In the genomic region with DNA sequence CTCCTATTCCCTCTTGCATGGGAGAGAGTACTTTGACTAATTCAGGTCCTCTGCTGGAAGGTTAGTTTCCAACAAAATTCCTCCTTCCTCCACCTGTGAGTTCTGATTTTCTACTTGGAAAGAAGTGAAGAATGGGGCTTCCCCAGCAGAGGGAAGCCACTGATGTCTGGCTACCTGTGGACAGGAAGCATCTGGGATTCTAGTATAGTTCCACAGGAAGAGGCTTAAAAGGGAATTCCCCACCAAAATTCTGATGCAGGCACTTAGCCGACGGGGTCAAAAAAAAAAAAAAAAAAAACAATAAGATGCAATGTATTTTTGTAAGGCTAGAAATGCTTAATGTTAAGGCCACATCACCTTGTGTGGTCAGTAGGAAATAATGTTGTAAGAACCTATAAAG, we compare ENCODE assay signal across 1 cellular context.
TF ChIP-seq lines count a peak whose summit lies in the region.

No MANE protein-coding gene starts in this region.

TF ChIP-seq in K562, 482 proteins besides CTCF, POLR2A, EP300 and RAD21:
- no peak for TF ChIP-seq ZNF316 (IDR thresholded peaks at IDR 0.05)
- TF ChIP-seq, protein P1, sequence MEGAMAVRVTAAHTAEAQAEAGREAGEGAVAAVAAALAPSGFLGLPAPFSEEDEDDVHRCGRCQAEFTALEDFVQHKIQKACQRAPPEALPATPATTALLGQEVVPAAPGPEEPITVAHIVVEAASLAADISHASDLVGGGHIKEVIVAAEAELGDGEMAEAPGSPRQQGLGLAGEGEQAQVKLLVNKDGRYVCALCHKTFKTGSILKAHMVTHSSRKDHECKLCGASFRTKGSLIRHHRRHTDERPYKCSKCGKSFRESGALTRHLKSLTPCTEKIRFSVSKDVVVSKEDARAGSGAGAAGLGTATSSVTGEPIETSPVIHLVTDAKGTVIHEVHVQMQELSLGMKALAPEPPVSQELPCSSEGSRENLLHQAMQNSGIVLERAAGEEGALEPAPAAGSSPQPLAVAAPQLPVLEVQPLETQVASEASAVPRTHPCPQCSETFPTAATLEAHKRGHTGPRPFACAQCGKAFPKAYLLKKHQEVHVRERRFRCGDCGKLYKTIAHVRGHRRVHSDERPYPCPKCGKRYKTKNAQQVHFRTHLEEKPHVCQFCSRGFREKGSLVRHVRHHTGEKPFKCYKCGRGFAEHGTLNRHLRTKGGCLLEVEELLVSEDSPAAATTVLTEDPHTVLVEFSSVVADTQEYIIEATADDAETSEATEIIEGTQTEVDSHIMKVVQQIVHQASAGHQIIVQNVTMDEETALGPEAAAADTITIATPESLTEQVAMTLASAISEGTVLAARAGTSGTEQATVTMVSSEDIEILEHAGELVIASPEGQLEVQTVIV (CRISPR knock-in tag; IDR thresholded peaks at IDR 0.05; ENCODE audit: borderline replicate concordance): no peak
- TF ChIP-seq ZFPM2 (CRISPR knock-in tag; IDR thresholded peaks at IDR 0.05): no peak
- TF ChIP-seq, protein P2, sequence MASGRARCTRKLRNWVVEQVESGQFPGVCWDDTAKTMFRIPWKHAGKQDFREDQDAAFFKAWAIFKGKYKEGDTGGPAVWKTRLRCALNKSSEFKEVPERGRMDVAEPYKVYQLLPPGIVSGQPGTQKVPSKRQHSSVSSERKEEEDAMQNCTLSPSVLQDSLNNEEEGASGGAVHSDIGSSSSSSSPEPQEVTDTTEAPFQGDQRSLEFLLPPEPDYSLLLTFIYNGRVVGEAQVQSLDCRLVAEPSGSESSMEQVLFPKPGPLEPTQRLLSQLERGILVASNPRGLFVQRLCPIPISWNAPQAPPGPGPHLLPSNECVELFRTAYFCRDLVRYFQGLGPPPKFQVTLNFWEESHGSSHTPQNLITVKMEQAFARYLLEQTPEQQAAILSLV (tag; IDR thresholded peaks at IDR 0.05): no peak
- TF ChIP-seq PHB2 (IDR thresholded peaks at IDR 0.05; ENCODE audit: low read depth): no peak
- TF ChIP-seq KAT2B (IDR thresholded peaks at IDR 0.05; ENCODE audit: low read depth, low read length): no peak
- TF ChIP-seq, protein P3, sequence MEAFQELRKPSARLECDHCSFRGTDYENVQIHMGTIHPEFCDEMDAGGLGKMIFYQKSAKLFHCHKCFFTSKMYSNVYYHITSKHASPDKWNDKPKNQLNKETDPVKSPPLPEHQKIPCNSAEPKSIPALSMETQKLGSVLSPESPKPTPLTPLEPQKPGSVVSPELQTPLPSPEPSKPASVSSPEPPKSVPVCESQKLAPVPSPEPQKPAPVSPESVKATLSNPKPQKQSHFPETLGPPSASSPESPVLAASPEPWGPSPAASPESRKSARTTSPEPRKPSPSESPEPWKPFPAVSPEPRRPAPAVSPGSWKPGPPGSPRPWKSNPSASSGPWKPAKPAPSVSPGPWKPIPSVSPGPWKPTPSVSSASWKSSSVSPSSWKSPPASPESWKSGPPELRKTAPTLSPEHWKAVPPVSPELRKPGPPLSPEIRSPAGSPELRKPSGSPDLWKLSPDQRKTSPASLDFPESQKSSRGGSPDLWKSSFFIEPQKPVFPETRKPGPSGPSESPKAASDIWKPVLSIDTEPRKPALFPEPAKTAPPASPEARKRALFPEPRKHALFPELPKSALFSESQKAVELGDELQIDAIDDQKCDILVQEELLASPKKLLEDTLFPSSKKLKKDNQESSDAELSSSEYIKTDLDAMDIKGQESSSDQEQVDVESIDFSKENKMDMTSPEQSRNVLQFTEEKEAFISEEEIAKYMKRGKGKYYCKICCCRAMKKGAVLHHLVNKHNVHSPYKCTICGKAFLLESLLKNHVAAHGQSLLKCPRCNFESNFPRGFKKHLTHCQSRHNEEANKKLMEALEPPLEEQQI (IDR thresholded peaks at IDR 0.05): no peak
- TF ChIP-seq NR2C2 (CRISPR knock-in tag; IDR thresholded peaks at IDR 0.05): no peak
- no peak for TF ChIP-seq NR2C2 (tag; IDR thresholded peaks at IDR 0.05)
- TF ChIP-seq SRSF3 (IDR thresholded peaks at IDR 0.05; ENCODE audit: insufficient read depth, low read length): no peak
- TF ChIP-seq, protein P4, sequence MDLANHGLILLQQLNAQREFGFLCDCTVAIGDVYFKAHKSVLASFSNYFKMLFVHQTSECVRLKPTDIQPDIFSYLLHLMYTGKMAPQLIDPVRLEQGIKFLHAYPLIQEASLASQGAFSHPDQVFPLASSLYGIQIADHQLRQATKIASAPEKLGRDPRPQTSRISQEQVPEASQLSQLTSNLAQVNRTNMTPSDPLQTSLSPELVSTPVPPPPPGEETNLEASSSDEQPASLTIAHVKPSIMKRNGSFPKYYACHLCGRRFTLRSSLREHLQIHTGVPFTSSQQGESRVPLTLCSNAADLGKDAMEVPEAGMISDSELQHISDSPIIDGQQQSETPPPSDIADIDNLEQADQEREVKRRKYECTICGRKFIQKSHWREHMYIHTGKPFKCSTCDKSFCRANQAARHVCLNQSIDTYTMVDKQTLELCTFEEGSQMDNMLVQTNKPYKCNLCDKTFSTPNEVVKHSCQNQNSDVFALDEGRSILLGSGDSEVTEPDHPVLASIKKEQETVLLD (IDR thresholded peaks at IDR 0.05): no peak
TF ChIP-seq in K562: peak in this region for 0.
